Comparison of ENCODE assay signal across 8 cellular contexts in genomic region chr10:91901784-91902677, GRCh38. TPM values are rescaled to one million over a fixed set of nuclear protein-coding genes. Genes with fewer than 3 reads are reported as not detected.
A peak's percentile ranks its signal among the peaks of the same experiment; 100 is the strongest.
DNase-seq lines count a peak whose midpoint lies in the region; ATAC-seq and TF ChIP-seq lines count a peak whose summit lies in the region.

No MANE protein-coding gene starts in this region.

- H3K27ac ChIP-seq in PC-9 = peak overlapping the region; percentile 52

- intact Hi-C loops in PC-9 (cut with micrococcal nuclease; ENCODE audit: unreplicated experiment) = no loop called here

- peaks cover 16% of the 10 kb centered on the region for H3F3A ChIP-seq in PC-9 (ENCODE audit: insufficient read depth, low read depth)

- CTCF ChIA-PET in PC-9 (lab: Charles Lee) = no interaction called here

- H3K36me3 ChIP-seq in PC-9 (ENCODE audit: low read depth) (no peaks in the 10 kb centered on the region; the same call in 1 of the 2 replicates), kidney epithelial cell (ENCODE audit: control insufficient read depth, insufficient read depth, low read length) (no peaks in the 10 kb centered on the region)

- peaks cover 19% of the 10 kb centered on the region for H3K4me1 ChIP-seq in PC-9 (replicated peaks; ENCODE audit: insufficient read depth)

- H3K27me3 ChIP-seq in PC-9 (ENCODE audit: insufficient read depth, low read depth) = no peaks in the 10 kb centered on the region
- no peaks in the 10 kb centered on the region for H3K27me3 ChIP-seq in kidney epithelial cell (ENCODE audit: control insufficient read depth, insufficient read depth, low read length)

- DNase-seq in GM03348 (ENCODE audit: low spot score) = peak; percentile 60
- peak; percentile 12 to 85 for DNase-seq in PC-9
- peak; percentile 60 for DNase-seq in activated naive CD4-positive, alpha-beta T cell treated with anti-CD3 and anti-CD28 coated beads, Interleukin-2, amount 50 U/mL, for 16 hours
- DNase-seq in kidney epithelial cell (ENCODE audit: low read depth) = peak; percentile 89
- DNase-seq in stimulated activated CD8-positive, alpha-beta memory T cell treated with anti-CD3 and anti-CD28 coated beads, Interleukin-7, amount 100 ng/mL, for 4 hours (ENCODE audit: low read depth in 2 of 2) = peak; percentile 43 to 66
- DNase-seq in OCI-M2 (lab: John Stamatoyannopoulos, UW; ENCODE audit: unreplicated experiment) = no peak
- no peak for DNase-seq in NCI-H774 (lab: John Stamatoyannopoulos, UW)

- no peaks in the 10 kb centered on the region for H4K20me1 ChIP-seq in PC-9 (ENCODE audit: insufficient read depth)

- no peaks in the 10 kb centered on the region for H3K79me2 ChIP-seq in PC-9 (ENCODE audit: low read depth)

- no peak overlapping the region for H3K4me3 ChIP-seq in PC-9
- H3K4me3 ChIP-seq in kidney epithelial cell (ENCODE audit: low read depth, low read length) = no peak overlapping the region

- TF ChIP-seq CTCF in PC-9 (conservative IDR thresholded peaks at IDR 0.05) = no peak
- no peak for TF ChIP-seq CTCF in kidney epithelial cell (IDR thresholded peaks at IDR 0.05; ENCODE audit: insufficient read depth, low read length, poor library complexity, severe bottlenecking)

- no peak overlapping the region for H2AFZ ChIP-seq in PC-9

- POLR2A ChIA-PET in PC-9 (lab: Charles Lee; ENCODE audit: unreplicated experiment) = no interaction called here

- BruUV-seq in PC-9 (replicated peaks; lab: Mats Ljungman, UMichigan) = no TSS peak

- ATAC-seq in HG03571 (IDR thresholded peaks at IDR 0.05; ENCODE audit: unreplicated experiment) = no peak

- peak overlapping the region; percentile 43; the same call in 1 of the 2 replicates for H3K4me2 ChIP-seq in PC-9

- no peaks in the 10 kb centered on the region for H3K9me2 ChIP-seq in PC-9 (ENCODE audit: insufficient read depth)

- H3K9me3 ChIP-seq in PC-9 (ENCODE audit: insufficient read depth, low read depth) = no peaks in the 10 kb centered on the region

RNA-seq across cellular contexts. Expression of gene FGFBP3, which starts 7.3 kb away (rescaled TPM):
- 0.68 and 1.0 TPM in 2 replicates for total RNA-seq in PC-9 (2021)
- 0.42 and 1.2 TPM in 2 replicates for total RNA-seq in kidney epithelial cell

RNA-seq across cellular contexts. Expression of gene BTAF1, which starts 21.5 kb away (rescaled TPM):
- total RNA-seq in PC-9 (2021) (16.7 and 19.0 TPM in 2 replicates), kidney epithelial cell (27.2 and 33.3 TPM in 2 replicates)

Comparison
In these comparisons a context has a peak if more than half of its experiments do, and no peak if none do; other contexts are left out.
1. DNase-seq: peak in GM03348 (single experiment), PC-9 (2 of 2), activated naive CD4-positive, alpha-beta T cell treated with anti-CD3 and anti-CD28 coated beads, Interleukin-2, amount 50 U/mL, for 16 hours (single experiment), kidney epithelial cell (single experiment) and stimulated activated CD8-positive, alpha-beta memory T cell treated with anti-CD3 and anti-CD28 coated beads, Interleukin-7, amount 100 ng/mL, for 4 hours (2 of 2); none in OCI-M2 (single experiment) and NCI-H774 (single experiment).